31 cellular contexts compared by ENCODE assay signal in the genomic region with DNA sequence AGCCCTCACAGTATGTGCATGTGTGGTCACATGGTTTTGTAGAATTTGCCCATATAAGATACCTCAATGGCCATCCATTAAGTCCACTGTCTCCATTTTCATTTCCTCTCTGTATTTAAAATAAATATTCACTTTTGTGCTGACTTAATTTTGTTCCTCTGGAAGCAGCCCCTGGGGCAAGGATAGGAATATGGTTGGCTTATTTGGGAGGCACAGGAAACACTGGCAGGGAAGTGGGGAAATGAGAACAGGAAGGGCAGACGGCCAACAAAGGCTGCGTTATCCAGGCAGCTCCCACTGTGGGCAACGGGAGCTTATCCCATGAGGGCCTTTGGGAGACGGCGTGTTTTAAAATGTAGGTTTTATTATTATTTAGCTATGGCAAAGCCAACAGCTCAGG.
"Had no signal": no experiment of that assay in that cellular context is flagged by ENCODE, and none has a peak within 500 bp of the region (broad histone marks: within the 10 kb centered on the region; RNA-seq: fewer than 3 reads in every experiment).

No MANE protein-coding gene starts in this region.

- H3K79me2 ChIP-seq: hepatocyte had no signal

- H3K27ac ChIP-seq: brain microvascular endothelial cell, coronary artery, esophagus muscularis mucosa, foreskin keratinocyte, gastroesophageal sphincter, heart right ventricle, hepatocyte had no signal

- H3K27me3 Mint-ChIP-seq: activated CD4-positive, alpha-beta memory T cell treated with anti-CD3 and anti-CD28 coated beads, Interleukin-2, amount 10 ng/mL, durations not matched to agents 7 days and 5 days; activated CD4-positive, alpha-beta T cell treated with anti-CD3 and anti-CD28 coated beads, Interleukin-2, amount 10 ng/mL, durations not matched to agents 7 days and 5 days; activated naive CD4-positive, alpha-beta T cell treated with anti-CD3 and anti-CD28 coated beads, Interleukin-2, amount 10 ng/mL, durations not matched to agents 7 days and 5 days; activated naive CD8-positive, alpha-beta T cell treated with anti-CD3 and anti-CD28 coated beads, Interleukin-2, amount 10 ng/mL, durations not matched to agents 7 days and 5 days; activated T-cell treated with anti-CD3 and anti-CD28 coated beads, Interleukin-2, amount 50 U/mL, for 24 hours had no signal

- FAIRE-seq: astrocyte, bronchial epithelial cell, endometrium had no signal

- H3K27ac Mint-ChIP-seq: activated CD4-positive, alpha-beta memory T cell treated with anti-CD3 and anti-CD28 coated beads, Interleukin-2, amount 10 ng/mL, durations not matched to agents 7 days and 5 days; activated CD4-positive, alpha-beta T cell treated with anti-CD3 and anti-CD28 coated beads, Interleukin-2, amount 10 ng/mL, durations not matched to agents 7 days and 5 days; activated naive CD4-positive, alpha-beta T cell treated with anti-CD3 and anti-CD28 coated beads, Interleukin-2, amount 10 ng/mL, durations not matched to agents 7 days and 5 days; activated naive CD4-positive, alpha-beta T cell treated with anti-CD3 and anti-CD28 coated beads, Interleukin-2, amount 50 U/mL, for 72 hours; activated naive CD8-positive, alpha-beta T cell treated with anti-CD3 and anti-CD28 coated beads, Interleukin-2, amount 10 ng/mL, durations not matched to agents 7 days and 5 days; activated T-cell treated with anti-CD3 and anti-CD28 coated beads, Interleukin-2, amount 50 U/mL, for 24 hours; activated T-cell treated with anti-CD3 and anti-CD28 coated beads, Interleukin-2, amount 50 U/mL, for 72 hours; dendritic cell treated with granulocyte-macrophage colony-stimulating factor and Interleukin-4, amounts not matched to agents 40 ng/mL and 50 ng/mL, for 4 days; effector memory CD8-positive, alpha-beta T cell had no signal

- H3K4me2 ChIP-seq: hepatocyte had no signal

- H3K36me3 ChIP-seq: brain microvascular endothelial cell, esophagus muscularis mucosa, gastroesophageal sphincter, heart right ventricle had no signal

- H3K4me3 Mint-ChIP-seq: activated CD4-positive, alpha-beta memory T cell treated with anti-CD3 and anti-CD28 coated beads, Interleukin-2, amount 10 ng/mL, durations not matched to agents 7 days and 5 days; activated CD4-positive, alpha-beta T cell treated with anti-CD3 and anti-CD28 coated beads, Interleukin-2, amount 10 ng/mL, durations not matched to agents 7 days and 5 days; activated naive CD4-positive, alpha-beta T cell treated with anti-CD3 and anti-CD28 coated beads, Interleukin-2, amount 10 ng/mL, durations not matched to agents 7 days and 5 days; activated naive CD8-positive, alpha-beta T cell treated with anti-CD3 and anti-CD28 coated beads, Interleukin-2, amount 10 ng/mL, durations not matched to agents 7 days and 5 days; activated T-cell treated with anti-CD3 and anti-CD28 coated beads, Interleukin-2, amount 50 U/mL, for 24 hours; activated T-cell treated with anti-CD3 and anti-CD28 coated beads, Interleukin-2, amount 50 U/mL, for 72 hours; central memory CD8-positive, alpha-beta T cell; dendritic cell treated with granulocyte-macrophage colony-stimulating factor and Interleukin-4, amounts not matched to agents 40 ng/mL and 50 ng/mL, for 4 days; effector memory CD8-positive, alpha-beta T cell had no signal

- H3K4me1 Mint-ChIP-seq: activated CD4-positive, alpha-beta memory T cell treated with anti-CD3 and anti-CD28 coated beads, Interleukin-2, amount 10 ng/mL, durations not matched to agents 7 days and 5 days; activated CD4-positive, alpha-beta T cell treated with anti-CD3 and anti-CD28 coated beads, Interleukin-2, amount 10 ng/mL, durations not matched to agents 7 days and 5 days; activated naive CD4-positive, alpha-beta T cell treated with anti-CD3 and anti-CD28 coated beads, Interleukin-2, amount 10 ng/mL, durations not matched to agents 7 days and 5 days; activated naive CD8-positive, alpha-beta T cell treated with anti-CD3 and anti-CD28 coated beads, Interleukin-2, amount 10 ng/mL, durations not matched to agents 7 days and 5 days; central memory CD8-positive, alpha-beta T cell had no signal

- DNase-seq: activated CD4-positive, alpha-beta memory T cell treated with anti-CD3 and anti-CD28 coated beads, Interleukin-2, amount 10 ng/mL, durations not matched to agents 7 days and 5 days; activated CD4-positive, alpha-beta T cell treated with anti-CD3 and anti-CD28 coated beads for 1 hour; activated CD4-positive, alpha-beta T cell treated with anti-CD3 and anti-CD28 coated beads for 4 hours; activated CD4-positive, alpha-beta T cell treated with anti-CD3 and anti-CD28 coated beads, Interleukin-2, amount 10 ng/mL, durations not matched to agents 7 days and 5 days; activated CD4-positive, alpha-beta T cell treated with anti-CD3 and anti-CD28 coated beads, Interleukin-2, amount 50 U/mL, for 4 hours; activated CD4-positive, CD25-positive, alpha-beta regulatory T cell; activated CD8-positive, alpha-beta memory T cell treated with anti-CD3 and anti-CD28 coated beads, Interleukin-2, amount 50 U/mL, for 48 hours; activated gamma-delta T cell; activated naive CD4-positive, alpha-beta T cell; activated naive CD4-positive, alpha-beta T cell treated with anti-CD3 and anti-CD28 coated beads, Interleukin-2, amount 10 ng/mL, durations not matched to agents 7 days and 5 days; activated naive CD8-positive, alpha-beta T cell treated with anti-CD3 and anti-CD28 coated beads, Interleukin-2, amount 10 ng/mL, durations not matched to agents 7 days and 5 days; activated T-cell treated with anti-CD3 and anti-CD28 coated beads for 4 hours; activated T-cell treated with anti-CD3 and anti-CD28 coated beads, Interleukin-2, amount 50 U/mL, for 24 hours; activated T-cell treated with anti-CD3 and anti-CD28 coated beads, Interleukin-2, amount 50 U/mL, for 72 hours; brain microvascular endothelial cell; effector CD4-positive, alpha-beta T cell; effector memory CD8-positive, alpha-beta T cell; erythroblast; foreskin keratinocyte; heart right ventricle; T-helper 2 cell had no signal

- H3K9me3 ChIP-seq: esophagus muscularis mucosa, gastroesophageal sphincter, heart right ventricle had no signal

- H3K4me1 ChIP-seq: foreskin keratinocyte, gastroesophageal sphincter had no signal

- H3K4me3 ChIP-seq: coronary artery, esophagus muscularis mucosa, gastroesophageal sphincter, heart right ventricle, hepatocyte had no signal

- H3K27me3 ChIP-seq: esophagus muscularis mucosa, heart right ventricle, hepatocyte had no signal

- ATAC-seq: activated naive CD4-positive, alpha-beta T cell treated with anti-CD3 and anti-CD28 coated beads, Interleukin-2, amount 50 U/mL, for 72 hours; activated T-cell treated with anti-CD3 and anti-CD28 coated beads, Interleukin-2, amount 50 U/mL, for 72 hours; effector memory CD8-positive, alpha-beta T cell; foreskin keratinocyte; gastroesophageal sphincter; heart right ventricle had no signal

- H3K36me3 Mint-ChIP-seq: activated naive CD4-positive, alpha-beta T cell treated with anti-CD3 and anti-CD28 coated beads, Interleukin-2, amount 10 ng/mL, durations not matched to agents 7 days and 5 days; activated naive CD4-positive, alpha-beta T cell treated with anti-CD3 and anti-CD28 coated beads, Interleukin-2, amount 50 U/mL, for 72 hours; activated naive CD8-positive, alpha-beta T cell treated with anti-CD3 and anti-CD28 coated beads, Interleukin-2, amount 10 ng/mL, durations not matched to agents 7 days and 5 days had no signal

- H3K9me3 Mint-ChIP-seq: activated CD4-positive, alpha-beta memory T cell treated with anti-CD3 and anti-CD28 coated beads, Interleukin-2, amount 10 ng/mL, durations not matched to agents 7 days and 5 days; activated CD4-positive, alpha-beta T cell treated with anti-CD3 and anti-CD28 coated beads, Interleukin-2, amount 10 ng/mL, durations not matched to agents 7 days and 5 days; activated naive CD4-positive, alpha-beta T cell treated with anti-CD3 and anti-CD28 coated beads, Interleukin-2, amount 10 ng/mL, durations not matched to agents 7 days and 5 days; activated naive CD4-positive, alpha-beta T cell treated with anti-CD3 and anti-CD28 coated beads, Interleukin-2, amount 50 U/mL, for 72 hours; activated naive CD8-positive, alpha-beta T cell treated with anti-CD3 and anti-CD28 coated beads, Interleukin-2, amount 10 ng/mL, durations not matched to agents 7 days and 5 days; activated T-cell treated with anti-CD3 and anti-CD28 coated beads, Interleukin-2, amount 50 U/mL, for 24 hours; activated T-cell treated with anti-CD3 and anti-CD28 coated beads, Interleukin-2, amount 50 U/mL, for 72 hours; central memory CD8-positive, alpha-beta T cell; dendritic cell treated with granulocyte-macrophage colony-stimulating factor and Interleukin-4, amounts not matched to agents 40 ng/mL and 50 ng/mL, for 4 days; effector memory CD8-positive, alpha-beta T cell had no signal

- H2AFZ ChIP-seq: hepatocyte had no signal
